ENCODE assay signal across 1 cellular context in genomic region chr6:16205377-16206144, GRCh38.
TF ChIP-seq lines count a peak whose summit lies in the region.

No MANE protein-coding gene starts in this region.

TF ChIP-seq in K562, 482 proteins besides CTCF, POLR2A, EP300 and RAD21 (continued from another document):
- TF ChIP-seq ZNF740 (CRISPR knock-in tag; IDR thresholded peaks at IDR 0.05), result no peak
- TF ChIP-seq ZNF740 (tag; IDR thresholded peaks at IDR 0.05), result no peak
- TF ChIP-seq ZNF589 (CRISPR knock-in tag; IDR thresholded peaks at IDR 0.05; ENCODE audit: low read depth), result 0 out of 2 replicates have a peak, but pooled peaks have one; percentile 32
- peak; percentile 63 for TF ChIP-seq ZNF395 (CRISPR knock-in tag; IDR thresholded peaks at IDR 0.05)
- no peak for TF ChIP-seq ZNF3 (CRISPR knock-in tag; IDR thresholded peaks at IDR 0.05)
- no peak for TF ChIP-seq ATF7 (IDR thresholded peaks at IDR 0.05)
- no peak for TF ChIP-seq ZNF76 (CRISPR knock-in tag; IDR thresholded peaks at IDR 0.05; ENCODE audit: borderline replicate concordance)
- TF ChIP-seq NUFIP1 (IDR thresholded peaks at IDR 0.05; ENCODE audit: partially characterized antibody), result no peak
